Comparison of ENCODE assay signal across 24 cellular contexts in genomic region chr11:106061249-106061794, GRCh38. TPM values are rescaled to one million over a fixed set of nuclear protein-coding genes. Genes with fewer than 3 reads are reported as not detected.
DNase-seq lines count a peak whose midpoint lies in the region; ATAC-seq, FAIRE-seq and TF ChIP-seq lines count a peak whose summit lies in the region.
"Had no signal": no experiment of that assay in that cellular context is flagged by ENCODE, and none has a peak within 500 bp of the region (broad histone marks: within the 10 kb centered on the region; RNA-seq: fewer than 3 reads in every experiment).

No MANE protein-coding gene starts in this region.

- TF ChIP-seq POLR2A in ovary (IDR thresholded peaks at IDR 0.05): no peak

- peak; percentile 12 for DNase-seq in Ammon's horn (ENCODE audit: low spot score)
- DNase-seq in globus pallidus (ENCODE audit: low spot score): peak; percentile 41
- DNase-seq in RCC 7860 (ENCODE audit: low spot score): no peak
- DNase-seq in ovary: no peak
- DNase-seq in activated CD8-positive, alpha-beta memory T cell treated with anti-CD3 and anti-CD28 coated beads, Interleukin-2, amount 50 U/mL, for 4 hours: no peak
- DNase-seq in KBM-7: no peak
- DNase-seq: 8988T; CD8-positive, alpha-beta T cell; DMS79 treated with DMSO at 0.1 percent for 48 hours; MV-4-11; NCI-H1417 treated with DMSO at 0.1 percent for 48 hours; NCI-H1930; NCI-H2171; NCI-H446; NK-92 treated with Interleukin-12 subunit alpha and Interleukin-12 subunit beta, amount 100 ng/mL, for 24 hours; OCI-M1; RPMI8226; SIG-M5 had no signal

- intact Hi-C loops in ovary (cut with DNase I): no loop called here

- H3K4me1 ChIP-seq in ovary (ENCODE audit: insufficient read depth): no peaks in the 10 kb centered on the region

- TF ChIP-seq EP300 in ovary (IDR thresholded peaks at IDR 0.05): no peak

- H3K9me3 ChIP-seq in ovary: no peaks in the 10 kb centered on the region

- no peak overlapping the region for H3K27ac ChIP-seq in ovary

- in situ Hi-C loops in KBM-7 (cut with MboI; ENCODE audit: low pct_unique_long_range_greater_than_20kb, low sequenced_read_pairs): no loop called here

- H3K4me3 ChIP-seq in ovary: no peak overlapping the region

- TF ChIP-seq CTCF in ovary (IDR thresholded peaks at IDR 0.05): no peak

- peak; percentile 58 for ATAC-seq in GM18909 (IDR thresholded peaks at IDR 0.05; ENCODE audit: poor library complexity, unreplicated experiment)
- peak; percentile 45 for ATAC-seq in HG03196 (IDR thresholded peaks at IDR 0.05; ENCODE audit: unreplicated experiment)
- ATAC-seq: CD8-positive, alpha-beta T cell had no signal

- H3K27me3 ChIP-seq in ovary: no peaks in the 10 kb centered on the region

- FAIRE-seq in RCC 7860 (lab: Jason Lieb, UNC): no peak
- FAIRE-seq: D721Med, G401.6, GM12891, H1 had no signal

- H3K36me3 ChIP-seq in ovary: no peaks in the 10 kb centered on the region

RNA-seq across cellular contexts. Expression of gene KBTBD3, which starts 15.8 kb away (rescaled TPM):
- total RNA-seq in ovary: 10 to 100 TPM in 1 of 7 donors, 1 to 10 TPM in 6; 5.1 to 11.9 (median 8.3) TPM
- 1 to 10 TPM; 4.2 to 4.4 TPM for polyA plus RNA-seq in ovary

RNA-seq across cellular contexts. Expression of gene AASDHPPT, which starts 16.1 kb away (rescaled TPM):
- total RNA-seq in ovary: 10 to 100 TPM; 18.9 to 43.1 (median 28.5) TPM
- 10 to 100 TPM; 17.3 to 25.7 TPM for polyA plus RNA-seq in ovary

RNA-seq across cellular contexts. Expression of gene MSANTD4, which starts 39.3 kb away (rescaled TPM):
- total RNA-seq in ovary: 10 to 100 TPM; 12.6 to 21.0 (median 17.5) TPM
- 10 to 100 TPM in 1 of 2 donors, 1 to 10 TPM in 1; 8.9 to 12.1 TPM for polyA plus RNA-seq in ovary

Comparison
In these comparisons a context has a peak if more than half of its experiments do, and no peak if none do; other contexts are left out.
1. DNase-seq: peak in Ammon's horn (single experiment) and globus pallidus (single experiment); none in RCC 7860 (single experiment), ovary (0 of 5), activated CD8-positive, alpha-beta memory T cell treated with anti-CD3 and anti-CD28 coated beads, Interleukin-2, amount 50 U/mL, for 4 hours (single experiment) and KBM-7 (single experiment).